Comparison of ENCODE assay signal across 8 cellular contexts in genomic region chr11:62792193-62792575, GRCh38. TPM values are rescaled to one million over a fixed set of nuclear protein-coding genes. Genes with fewer than 3 reads are reported as not detected.
DNase-seq lines count a peak whose midpoint lies in the region; ATAC-seq lines count a peak whose summit lies in the region.

No MANE protein-coding gene starts in this region.

- H3K27ac Mint-ChIP-seq in CD4-positive, CD25-positive, alpha-beta regulatory T cell, result peak overlapping the region; percentile 86 to 98 (median 94)

- H3K4me2 ChIP-seq in Karpas-422 (ENCODE audit: low read depth, low read length, poor library complexity, severe bottlenecking), result peak overlapping the region; percentile 78

- H3K4me3 Mint-ChIP-seq in CD4-positive, CD25-positive, alpha-beta regulatory T cell, result peak overlapping the region; percentile 90 to 97 (median 96)

- no peaks in the 10 kb centered on the region; the same call in 1 of the 2 replicates for H4K20me1 ChIP-seq in Karpas-422 (ENCODE audit: insufficient read depth, low read depth, low read length)

- no peaks in the 10 kb centered on the region for H3K27me3 ChIP-seq in CD4-positive, CD25-positive, alpha-beta regulatory T cell (ENCODE audit: control insufficient read depth, insufficient read depth, low read length)
- H3K27me3 ChIP-seq in Karpas-422 (ENCODE audit: low read length) (no peaks in the 10 kb centered on the region), mucosa of rectum (ENCODE audit: control insufficient read depth in 2 of 2, insufficient read depth in 2 of 2, low read length in 2 of 2) (no peaks in the 10 kb centered on the region)

- no peaks in the 10 kb centered on the region for H3K9me3 Mint-ChIP-seq in CD4-positive, CD25-positive, alpha-beta regulatory T cell

- no peaks in the 10 kb centered on the region for H3K9me3 ChIP-seq in CD4-positive, CD25-positive, alpha-beta regulatory T cell (ENCODE audit: control insufficient read depth in 2 of 2, low read length in 2 of 2)
- no peaks in the 10 kb centered on the region for H3K9me3 ChIP-seq in Karpas-422 (ENCODE audit: low read length)
- H3K9me3 ChIP-seq in mucosa of rectum (ENCODE audit: control insufficient read depth in 2 of 2, low read length in 2 of 2), result no peaks in the 10 kb centered on the region

- peak in 1 of 3 donors; percentile 30 for DNase-seq in CD4-positive, CD25-positive, alpha-beta regulatory T cell
- DNase-seq in Karpas-422 (no peak), foreskin melanocyte (no peak)
- no peak for DNase-seq in activated effector memory CD4-positive, alpha-beta T cell treated with anti-CD3 and anti-CD28 coated beads, Interleukin-2, amount 50 U/mL, for 16 hours
- no peak for DNase-seq in central memory CD4-positive, alpha-beta T cell

- H3K36me3 Mint-ChIP-seq in CD4-positive, CD25-positive, alpha-beta regulatory T cell, result peaks cover 28% of the 10 kb centered on the region

- H3K9ac ChIP-seq in Karpas-422 (ENCODE audit: low read length) (peak overlapping the region; percentile 96), mucosa of rectum (ENCODE audit: low read depth in 1 of 2, low read length in 2 of 2) (peak overlapping the region; percentile 79 to 91)

- no peaks in the 10 kb centered on the region for H3K27me3 Mint-ChIP-seq in CD4-positive, CD25-positive, alpha-beta regulatory T cell

- H3K79me2 ChIP-seq in Karpas-422 (ENCODE audit: low read length), result peaks cover 44% of the 10 kb centered on the region

- peaks cover 58% of the 10 kb centered on the region for H3K36me3 ChIP-seq in CD4-positive, CD25-positive, alpha-beta regulatory T cell (ENCODE audit: control insufficient read depth, insufficient read depth, low read length)
- peaks cover 32% of the 10 kb centered on the region; the same call in 1 of the 2 replicates for H3K36me3 ChIP-seq in Karpas-422 (ENCODE audit: insufficient read depth, low read length)
- peaks cover 37 to 44% of the 10 kb centered on the region in 2 donors for H3K36me3 ChIP-seq in mucosa of rectum (ENCODE audit: control insufficient read depth in 2 of 2, insufficient read depth in 2 of 2, low read length in 2 of 2)

- no peaks in the 10 kb centered on the region for H3K9me2 ChIP-seq in Karpas-422 (replicated peaks; ENCODE audit: insufficient read depth, low read length)

- ATAC-seq in CD4-positive, CD25-positive, alpha-beta regulatory T cell (ENCODE audit: low read depth in 2 of 2), result no peak
- no peak for ATAC-seq in GM21717 (IDR thresholded peaks at IDR 0.05; ENCODE audit: unreplicated experiment)

- H2AFZ ChIP-seq in Karpas-422 (ENCODE audit: low read length), result no peak overlapping the region

- H3K27ac ChIP-seq in CD4-positive, CD25-positive, alpha-beta regulatory T cell (ENCODE audit: insufficient read depth, low read length, poor library complexity, severe bottlenecking), result peak overlapping the region; percentile 80
- H3K27ac ChIP-seq in Karpas-422 (ENCODE audit: low read length), result peak overlapping the region; percentile 61
- peak overlapping the region; percentile 57 for H3K27ac ChIP-seq in cingulate gyrus (ENCODE audit: low read depth, low read length)
- peak overlapping the region; percentile 79 to 85 for H3K27ac ChIP-seq in mucosa of rectum (ENCODE audit: low read depth in 2 of 2, low read length in 2 of 2)

- H3K4me3 ChIP-seq in CD4-positive, CD25-positive, alpha-beta regulatory T cell (ENCODE audit: low read depth, low read length), result peak overlapping the region; percentile 70
- H3K4me3 ChIP-seq in Karpas-422 (ENCODE audit: low read length) (peak overlapping the region; percentile 99), mucosa of rectum (ENCODE audit: low read length in 2 of 2) (peak overlapping the region; percentile 24 to 85)

- peaks cover 5 to 60% (median 40%) of the 10 kb centered on the region in 4 donors for H3K4me1 Mint-ChIP-seq in CD4-positive, CD25-positive, alpha-beta regulatory T cell

- peaks cover 43% of the 10 kb centered on the region for H3K4me1 ChIP-seq in CD4-positive, CD25-positive, alpha-beta regulatory T cell (ENCODE audit: control insufficient read depth, insufficient read depth, low read length, poor library complexity, severe bottlenecking)
- H3K4me1 ChIP-seq in Karpas-422 (ENCODE audit: low read length) (peaks cover 35% of the 10 kb centered on the region), mucosa of rectum (ENCODE audit: control insufficient read depth in 2 of 2, insufficient read depth in 2 of 2, low read length in 2 of 2) (peaks cover 24 to 35% of the 10 kb centered on the region in 2 donors)

RNA-seq across cellular contexts. Expression of gene TMEM223, which starts 0.4 kb away (rescaled TPM):
- total RNA-seq in CD4-positive, CD25-positive, alpha-beta regulatory T cell, result 9.1 TPM
- polyA plus RNA-seq in CD4-positive, CD25-positive, alpha-beta regulatory T cell, result 10 to 100 TPM; 55.2 to 71.9 (median 69.2) TPM
- total RNA-seq in Karpas-422 (2014; rRNA removed; shearing (Covaris generic); ENCODE audit: low replicate concordance), result 22.2 and 34.6 TPM in 2 replicates

RNA-seq across cellular contexts. Expression of gene TMEM179B, which starts 5.0 kb away (rescaled TPM):
- 26.3 TPM for total RNA-seq in CD4-positive, CD25-positive, alpha-beta regulatory T cell
- 100 to 1,000 TPM; 129 to 172 (median 152) TPM for polyA plus RNA-seq in CD4-positive, CD25-positive, alpha-beta regulatory T cell
- total RNA-seq in Karpas-422 (2014; rRNA removed; shearing (Covaris generic); ENCODE audit: low replicate concordance), result 58.0 and 80.4 TPM in 2 replicates

RNA-seq across cellular contexts. Expression of gene NXF1, which starts 13.1 kb away (rescaled TPM):
- total RNA-seq in CD4-positive, CD25-positive, alpha-beta regulatory T cell, result 309 TPM
- polyA plus RNA-seq in CD4-positive, CD25-positive, alpha-beta regulatory T cell, result 10 to 100 TPM; 47.3 to 70.9 (median 64.2) TPM
- total RNA-seq in Karpas-422 (2014; rRNA removed; shearing (Covaris generic); ENCODE audit: low replicate concordance), result 37.5 and 41.1 TPM in 2 replicates

RNA-seq across cellular contexts. Expression of gene TAF6L, which starts 21.0 kb away (rescaled TPM):
- total RNA-seq in CD4-positive, CD25-positive, alpha-beta regulatory T cell, result 13.1 TPM
- 1 to 10 TPM; 5.8 to 9.5 (median 7.5) TPM for polyA plus RNA-seq in CD4-positive, CD25-positive, alpha-beta regulatory T cell
- 10.4 and 30.1 TPM in 2 replicates for total RNA-seq in Karpas-422 (2014; rRNA removed; shearing (Covaris generic); ENCODE audit: low replicate concordance)

RNA-seq across cellular contexts. Expression of gene POLR2G, which starts 30.8 kb away (rescaled TPM):
- 74.9 TPM for total RNA-seq in CD4-positive, CD25-positive, alpha-beta regulatory T cell
- 100 to 1,000 TPM; 241 to 286 (median 253) TPM for polyA plus RNA-seq in CD4-positive, CD25-positive, alpha-beta regulatory T cell
- total RNA-seq in Karpas-422 (2014; rRNA removed; shearing (Covaris generic); ENCODE audit: low replicate concordance), result 115 and 140 TPM in 2 replicates
